12 cellular contexts compared by ENCODE assay signal in the genomic region with DNA sequence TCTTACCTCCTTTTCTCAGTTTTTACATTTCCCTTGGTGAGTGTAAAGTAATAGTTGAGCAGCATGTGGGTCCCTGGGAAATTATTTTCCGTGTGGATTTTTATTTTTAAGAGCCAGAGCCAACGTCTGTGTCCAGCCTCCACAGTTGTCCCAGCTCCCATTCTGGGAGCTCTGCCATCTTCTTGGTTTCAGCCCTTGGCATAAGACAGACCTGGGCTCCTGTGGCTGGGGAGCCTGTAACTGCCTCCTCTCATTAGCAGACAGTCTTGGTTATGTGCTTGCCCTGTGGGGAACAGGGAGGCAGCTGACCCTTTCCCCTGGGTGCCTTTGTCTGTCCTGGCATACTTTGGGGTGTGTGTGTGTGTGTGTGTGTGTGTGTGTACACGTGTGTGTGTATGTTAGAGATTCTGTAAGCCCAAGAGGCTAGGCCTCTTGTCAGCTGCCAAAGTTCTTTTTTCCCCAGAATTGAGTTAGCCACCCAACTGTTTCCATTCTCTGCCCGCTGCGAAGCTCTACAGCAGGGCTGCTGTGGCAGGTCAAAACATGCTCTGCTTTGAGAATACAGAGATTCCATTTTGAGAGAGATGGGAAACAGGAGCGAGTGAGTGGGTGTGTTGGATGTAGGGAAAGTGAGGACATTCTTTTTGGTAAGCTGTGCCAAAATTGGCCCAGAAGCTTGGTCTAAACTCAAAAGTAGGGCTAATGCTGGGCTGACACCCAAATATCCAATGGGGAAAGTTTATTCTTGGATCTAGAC.
DNase-seq lines count a peak whose midpoint lies in the region; ATAC-seq, FAIRE-seq and TF ChIP-seq lines count a peak whose summit lies in the region.
"Had no signal": no experiment of that assay in that cellular context is flagged by ENCODE, and none has a peak within 500 bp of the region (broad histone marks: within the 10 kb centered on the region; RNA-seq: fewer than 3 reads in every experiment).

No MANE protein-coding gene starts in this region.

- dilution Hi-C loops in keratinocyte (cut with MboI; ENCODE audit: extremely low pct_ligation_motif_present, low sequenced_read_pairs) = no loop called here

- H3K27ac ChIP-seq in AG04450 (ENCODE audit: low read depth, low read length) (peak overlapping the region; percentile 2), keratinocyte (ENCODE audit: control insufficient read depth, insufficient read depth, low read length) (peak overlapping the region; percentile 50)
- H3K27ac ChIP-seq: spleen had no signal

- no peak for ATAC-seq in activated CD8-positive, alpha-beta T cell treated with anti-CD3 and anti-CD28 coated beads, Interleukin-2, amount 10 ng/mL, durations not matched to agents 7 days and 5 days
- ATAC-seq in naive thymus-derived CD8-positive, alpha-beta T cell = no peak

- POLR2A ChIA-PET in AG04450 (lab: Yijun Ruan, JAX) = no interaction called here
- POLR2A ChIA-PET in activated CD8-positive, alpha-beta T cell treated with anti-CD3 and anti-CD28 coated beads, Interleukin-2, amount 10 ng/mL, durations not matched to agents 7 days and 5 days (lab: Charles Lee) = interaction anchor here (1.1 kb wide), 1 partner anchor 71 kb away, joined by 3 read pairs; no protein-coding TSS in a partner anchor
- POLR2A ChIA-PET in naive thymus-derived CD8-positive, alpha-beta T cell (lab: Charles Lee) = no interaction called here

- no peaks in the 10 kb centered on the region for H3K36me3 Mint-ChIP-seq in activated CD8-positive, alpha-beta T cell treated with anti-CD3 and anti-CD28 coated beads, Interleukin-2, amount 10 ng/mL, durations not matched to agents 7 days and 5 days (ENCODE audit: low read depth)
- H3K36me3 Mint-ChIP-seq in naive thymus-derived CD8-positive, alpha-beta T cell = peaks cover 0 to 10% (median 0%) of the 10 kb centered on the region in 3 donors

- no peak overlapping the region for H3K27ac Mint-ChIP-seq in activated CD8-positive, alpha-beta T cell treated with anti-CD3 and anti-CD28 coated beads, Interleukin-2, amount 10 ng/mL, durations not matched to agents 7 days and 5 days
- H3K27ac Mint-ChIP-seq in naive thymus-derived CD8-positive, alpha-beta T cell = peak overlapping the region in 1 of 10 donors; percentile 8
- H3K27ac Mint-ChIP-seq: activated naive CD4-positive, alpha-beta T cell treated with anti-CD3 and anti-CD28 coated beads for 36 hours; stimulated activated naive CD8-positive, alpha-beta T cell treated with anti-CD3 and anti-CD28 coated beads, Interleukin-15, Interleukin-2, amounts not matched to agents 100 ng/mL and 50 ng/mL, for 24 hours had no signal

- no peaks in the 10 kb centered on the region for H3K9me1 ChIP-seq in keratinocyte (ENCODE audit: control insufficient read depth, extremely low read depth, insufficient read depth, low read length)

- H3K4me2 ChIP-seq in keratinocyte (ENCODE audit: control insufficient read depth, extremely low read depth, insufficient read depth, low read depth, low read length) = peak overlapping the region; percentile 43

- H3K4me1 Mint-ChIP-seq in activated CD8-positive, alpha-beta T cell treated with anti-CD3 and anti-CD28 coated beads, Interleukin-2, amount 10 ng/mL, durations not matched to agents 7 days and 5 days (ENCODE audit: low read depth) = peaks cover 5% of the 10 kb centered on the region
- H3K4me1 Mint-ChIP-seq in naive thymus-derived CD8-positive, alpha-beta T cell = peaks cover 0 to 6% (median 2%) of the 10 kb centered on the region in 4 donors

- H3K4me1 ChIP-seq in keratinocyte (ENCODE audit: control insufficient read depth, extremely low read depth, insufficient read depth, low read length) = peaks cover 34% of the 10 kb centered on the region

- TF ChIP-seq CTCF in AG04450 (IDR thresholded peaks at IDR 0.05; ENCODE audit: low read depth, low read length) (no peak), keratinocyte (optimal IDR thresholded peaks at IDR 0.05 in 1 of 3, IDR thresholded peaks at IDR 0.05 in 1 of 3, conservative IDR thresholded peaks at IDR 0.05 in 1 of 3; ENCODE audit: extremely low read depth in 1 of 3, insufficient read depth in 2 of 3, low read length in 3 of 3) (no peak)

- FAIRE-seq in keratinocyte (lab: Jason Lieb, UNC) = no peak

- H4K20me1 ChIP-seq in keratinocyte (ENCODE audit: control insufficient read depth, extremely low read depth, insufficient read depth, low read length) = no peaks in the 10 kb centered on the region

- no peak overlapping the region for H2AFZ ChIP-seq in keratinocyte (ENCODE audit: control insufficient read depth, low read length)

- H3K9ac ChIP-seq in keratinocyte (ENCODE audit: control insufficient read depth, extremely low read depth, insufficient read depth, low read length) = no peak overlapping the region

- no peak for DNase-seq in AG04450 (ENCODE audit: low read depth, low spot score)
- DNase-seq in NCI-H446 (lab: John Stamatoyannopoulos, UW) = peak; percentile 18 to 70
- peak; percentile 55 for DNase-seq in cerebellum (ENCODE audit: low spot score)
- no peak for DNase-seq in keratinocyte (ENCODE audit: low read depth, low spot score)
- DNase-seq in activated CD8-positive, alpha-beta T cell treated with anti-CD3 and anti-CD28 coated beads, Interleukin-2, amount 10 ng/mL, durations not matched to agents 7 days and 5 days = no peak
- DNase-seq in activated CD8-positive, alpha-beta memory T cell treated with anti-CD3 and anti-CD28 coated beads for 24 hours = no peak
- no peak for DNase-seq in glomerular visceral epithelial cell (ENCODE audit: extremely low spot score)
- no peak for DNase-seq in naive thymus-derived CD8-positive, alpha-beta T cell
- DNase-seq: activated naive CD4-positive, alpha-beta T cell treated with anti-CD3 and anti-CD28 coated beads for 36 hours; NCI-H226; spleen had no signal

- H3K27me3 Mint-ChIP-seq in activated CD8-positive, alpha-beta T cell treated with anti-CD3 and anti-CD28 coated beads, Interleukin-2, amount 10 ng/mL, durations not matched to agents 7 days and 5 days (ENCODE audit: low read depth) = no peaks in the 10 kb centered on the region
- H3K27me3 Mint-ChIP-seq in naive thymus-derived CD8-positive, alpha-beta T cell = no peaks in the 10 kb centered on the region
- H3K27me3 Mint-ChIP-seq: stimulated activated naive CD8-positive, alpha-beta T cell treated with anti-CD3 and anti-CD28 coated beads, Interleukin-15, Interleukin-2, amounts not matched to agents 100 ng/mL and 50 ng/mL, for 24 hours had no signal

- H3K9me3 ChIP-seq in AG04450 (ENCODE audit: control insufficient read depth, insufficient read depth, low read length) = no peaks in the 10 kb centered on the region
- H3K9me3 ChIP-seq in keratinocyte (ENCODE audit: control insufficient read depth, low read depth, low read length) = no peaks in the 10 kb centered on the region
- H3K9me3 ChIP-seq: spleen had no signal

- no peaks in the 10 kb centered on the region for H3K79me2 ChIP-seq in keratinocyte (ENCODE audit: control insufficient read depth, insufficient read depth, low read length)

- CTCF ChIA-PET in AG04450 (lab: Charles Lee) = interaction anchor here (0.7 to 0.8 kb wide), 2 partner anchors 87 to 253 kb away, joined by 3 read pairs; no protein-coding TSS in a partner anchor
- CTCF ChIA-PET in activated CD8-positive, alpha-beta T cell treated with anti-CD3 and anti-CD28 coated beads, Interleukin-2, amount 10 ng/mL, durations not matched to agents 7 days and 5 days (lab: Charles Lee) = no interaction called here

- no peaks in the 10 kb centered on the region for H3K27me3 ChIP-seq in AG04450 (ENCODE audit: control insufficient read depth, insufficient read depth, low read length)
- H3K27me3 ChIP-seq in keratinocyte (ENCODE audit: control insufficient read depth, extremely low read depth, insufficient read depth, low read length) = no peaks in the 10 kb centered on the region
- H3K27me3 ChIP-seq: spleen had no signal

- H3K4me3 Mint-ChIP-seq in activated CD8-positive, alpha-beta T cell treated with anti-CD3 and anti-CD28 coated beads, Interleukin-2, amount 10 ng/mL, durations not matched to agents 7 days and 5 days = no peak overlapping the region
- no peak overlapping the region for H3K4me3 Mint-ChIP-seq in naive thymus-derived CD8-positive, alpha-beta T cell
- H3K4me3 Mint-ChIP-seq: activated naive CD4-positive, alpha-beta T cell treated with anti-CD3 and anti-CD28 coated beads for 36 hours; stimulated activated naive CD8-positive, alpha-beta T cell treated with anti-CD3 and anti-CD28 coated beads, Interleukin-15, Interleukin-2, amounts not matched to agents 100 ng/mL and 50 ng/mL, for 24 hours had no signal

- no peaks in the 10 kb centered on the region for H3K36me3 ChIP-seq in keratinocyte (ENCODE audit: control insufficient read depth in 2 of 2, extremely low read depth in 1 of 2, insufficient read depth in 2 of 2, low read length in 2 of 2)

- no peaks in the 10 kb centered on the region for H3K9me3 Mint-ChIP-seq in activated CD8-positive, alpha-beta T cell treated with anti-CD3 and anti-CD28 coated beads, Interleukin-2, amount 10 ng/mL, durations not matched to agents 7 days and 5 days (ENCODE audit: insufficient read depth)
- no peaks in the 10 kb centered on the region for H3K9me3 Mint-ChIP-seq in naive thymus-derived CD8-positive, alpha-beta T cell
- H3K9me3 Mint-ChIP-seq: activated naive CD4-positive, alpha-beta T cell treated with anti-CD3 and anti-CD28 coated beads for 36 hours; stimulated activated naive CD8-positive, alpha-beta T cell treated with anti-CD3 and anti-CD28 coated beads, Interleukin-15, Interleukin-2, amounts not matched to agents 100 ng/mL and 50 ng/mL, for 24 hours had no signal

- H3K4me3 ChIP-seq in AG04450 (ENCODE audit: low read depth, low read length) (no peak overlapping the region), keratinocyte (ENCODE audit: control insufficient read depth in 2 of 3, extremely low read depth in 1 of 3, insufficient read depth in 2 of 3, low read depth in 1 of 3, low read length in 3 of 3) (no peak overlapping the region)
- H3K4me3 ChIP-seq: spleen had no signal

Comparison
In these comparisons a context has a peak if more than half of its experiments do, and no peak if none do; other contexts are left out.
1. DNase-seq: peak in NCI-H446 (2 of 2) and cerebellum (single experiment); none in AG04450 (single experiment), keratinocyte (single experiment), activated CD8-positive, alpha-beta T cell treated with anti-CD3 and anti-CD28 coated beads, Interleukin-2, amount 10 ng/mL, durations not matched to agents 7 days and 5 days (single experiment), activated CD8-positive, alpha-beta memory T cell treated with anti-CD3 and anti-CD28 coated beads for 24 hours (single experiment), glomerular visceral epithelial cell (single experiment) and naive thymus-derived CD8-positive, alpha-beta T cell (0 of 10).